In genomic region chr11:86978756-86979608, GRCh38 we compare ENCODE assay signal across 8 cellular contexts. TPM values are rescaled to one million over a fixed set of nuclear protein-coding genes. Genes with fewer than 3 reads are reported as not detected.
DNase-seq lines count a peak whose midpoint lies in the region; ATAC-seq and TF ChIP-seq lines count a peak whose summit lies in the region.

No MANE protein-coding gene starts in this region.

- peak; percentile 28 for DNase-seq in GM10248 (ENCODE audit: extremely low spot score)
- peak; percentile 38 for DNase-seq in SK-N-DZ (ENCODE audit: low spot score)
- DNase-seq in fibroblast of the conjunctiva (ENCODE audit: low read depth) = peak; percentile 38
- no peak for DNase-seq in stimulated activated naive B cell treated with anti-CD40 and anti-IgM and Interleukin-4, amounts not matched to agents 10 μg/mL and 1 μg/mL and 100 μg/mL, for 72 hours
- no peak for DNase-seq in iPS-NIHi7 (ENCODE audit: extremely low spot score)
- no peak for DNase-seq in cortex of kidney (lab: John Stamatoyannopoulos, UW)

- H3K9me3 Mint-ChIP-seq in stimulated activated naive B cell treated with anti-CD40 and anti-IgM and Interleukin-4, amounts not matched to agents 10 μg/mL and 1 μg/mL and 100 μg/mL, for 72 hours = peaks cover 0 to 3% of the 10 kb centered on the region in 2 donors

- H3K36me3 Mint-ChIP-seq in stimulated activated naive B cell treated with anti-CD40 and anti-IgM and Interleukin-4, amounts not matched to agents 10 μg/mL and 1 μg/mL and 100 μg/mL, for 72 hours = no peaks in the 10 kb centered on the region

- TF ChIP-seq CTCF in 22Rv1 (IDR thresholded peaks at IDR 0.05) = peak; percentile 89
- TF ChIP-seq CTCF in GM10248 (IDR thresholded peaks at IDR 0.05; ENCODE audit: control extremely low read depth, extremely low read depth, low read depth, missing control alignments) = peak; percentile 39

- H3K27ac Mint-ChIP-seq in stimulated activated naive B cell treated with anti-CD40 and anti-IgM and Interleukin-4, amounts not matched to agents 10 μg/mL and 1 μg/mL and 100 μg/mL, for 72 hours = no peak overlapping the region

- CTCF ChIA-PET in GM10248 (lab: Yijun Ruan, JAX) = interaction anchor here (1.8 kb wide), 1 partner anchor 310 kb away, joined by 5 read pairs; no protein-coding TSS in a partner anchor

- no peaks in the 10 kb centered on the region for H3K4me1 Mint-ChIP-seq in stimulated activated naive B cell treated with anti-CD40 and anti-IgM and Interleukin-4, amounts not matched to agents 10 μg/mL and 1 μg/mL and 100 μg/mL, for 72 hours

- H3K4me3 Mint-ChIP-seq in stimulated activated naive B cell treated with anti-CD40 and anti-IgM and Interleukin-4, amounts not matched to agents 10 μg/mL and 1 μg/mL and 100 μg/mL, for 72 hours = no peak overlapping the region

- H3K27ac ChIP-seq in 22Rv1 = no peak overlapping the region

- POLR2A ChIA-PET in GM10248 (lab: Yijun Ruan, JAX) = no interaction called here

- ATAC-seq in HG03175 (IDR thresholded peaks at IDR 0.05; ENCODE audit: unreplicated experiment) = peak; percentile 62
- ATAC-seq in stimulated activated naive B cell treated with anti-CD40 and anti-IgM and Interleukin-4, amounts not matched to agents 10 μg/mL and 1 μg/mL and 100 μg/mL, for 72 hours (replicated peaks) = peak; percentile 78 to 80

- no peaks in the 10 kb centered on the region for H3K27me3 Mint-ChIP-seq in stimulated activated naive B cell treated with anti-CD40 and anti-IgM and Interleukin-4, amounts not matched to agents 10 μg/mL and 1 μg/mL and 100 μg/mL, for 72 hours

RNA-seq across cellular contexts. Expression of gene FZD4, which starts 23.8 kb away (rescaled TPM):
- polyA plus RNA-seq in SK-N-DZ (2014; cell fraction: cytosol; rRNA removed) = 3.6 and 5.8 TPM in 2 replicates
- polyA plus RNA-seq in SK-N-DZ (2014; cell fraction: nucleus; rRNA removed) = 2.8 and 3.4 TPM in 2 replicates

RNA-seq across cellular contexts. Expression of gene TMEM135, which starts 58.8 kb away (rescaled TPM):
- polyA plus RNA-seq in SK-N-DZ (2014; cell fraction: cytosol; rRNA removed) = 20.2 and 23.7 TPM in 2 replicates
- polyA plus RNA-seq in SK-N-DZ (2014; cell fraction: nucleus; rRNA removed) = 17.1 and 19.1 TPM in 2 replicates

Comparison
In these comparisons a context has a peak if more than half of its experiments do, and no peak if none do; other contexts are left out.
1. DNase-seq: peak in GM10248 (single experiment), SK-N-DZ (single experiment) and fibroblast of the conjunctiva (single experiment); none in stimulated activated naive B cell treated with anti-CD40 and anti-IgM and Interleukin-4, amounts not matched to agents 10 μg/mL and 1 μg/mL and 100 μg/mL, for 72 hours (single experiment), iPS-NIHi7 (single experiment) and cortex of kidney (single experiment).